19 cellular contexts compared by ENCODE assay signal in genomic region chr17:66950325-66950724, GRCh38. TPM values are rescaled to one million over a fixed set of nuclear protein-coding genes. Genes with fewer than 3 reads are reported as not detected.
A peak's percentile ranks its signal among the peaks of the same experiment; 100 is the strongest.
DNase-seq lines count a peak whose midpoint lies in the region; ATAC-seq, FAIRE-seq and TF ChIP-seq lines count a peak whose summit lies in the region.
"Had no signal": no experiment of that assay in that cellular context is flagged by ENCODE, and none has a peak within 500 bp of the region (broad histone marks: within the 10 kb centered on the region; RNA-seq: fewer than 3 reads in every experiment).

No MANE protein-coding gene starts in this region.

- peak overlapping the region; percentile 100 for H3K27ac Mint-ChIP-seq in type B pancreatic cell
- H3K27ac Mint-ChIP-seq: GM23338 had no signal

- H3K9ac ChIP-seq in mammary epithelial cell (ENCODE audit: insufficient read depth, low read length) = no peak overlapping the region
- no peak overlapping the region for H3K9ac ChIP-seq in GM12878 (ENCODE audit: control insufficient read depth, insufficient read depth, low read length)
- H3K9ac ChIP-seq: BLaER1 treated with 17β-estradiol and CSF1 and Interleukin-3, amounts not matched to agents 10 nM and 100 nM had no signal

- CTCF ChIA-PET in mammary epithelial cell (lab: Charles Lee; ENCODE audit: low non-redundant PET) = no interaction called here
- CTCF ChIA-PET in GM12878 (lab: Yijun Ruan, JAX) = no interaction called here

- intact Hi-C loops in breast epithelium (cut with DNase I; ENCODE audit: low total_unique reads) (no loop called here), mammary epithelial cell (cut with micrococcal nuclease) (no loop called here), GM12878 (cut with micrococcal nuclease; ENCODE audit: unreplicated experiment) (no loop called here), left lung (cut with DNase I) (no loop called here)

- no peak overlapping the region for H2AFZ ChIP-seq in mammary epithelial cell (ENCODE audit: low read depth, low read length)
- H2AFZ ChIP-seq in GM12878 (ENCODE audit: control insufficient read depth, low read depth, low read length) = no peak overlapping the region
- H2AFZ ChIP-seq: GM23338 had no signal

- POLR2A ChIA-PET in GM12878 (lab: Charles Lee) = no interaction called here

- SMC1A ChIA-PET in GM12878 (lab: Charles Lee; ENCODE audit: uncharacterized antibody, unreplicated experiment) = interaction anchor here (0.9 kb wide), 1 partner anchor 233 kb away, joined by 3 read pairs; no protein-coding TSS in a partner anchor

- H3K36me3 Mint-ChIP-seq in type B pancreatic cell = no peaks in the 10 kb centered on the region
- H3K36me3 Mint-ChIP-seq: T-cell had no signal

- H3K27me3 Mint-ChIP-seq in type B pancreatic cell = peaks cover 14% of the 10 kb centered on the region

- peak overlapping the region; percentile 38 for H3K4me3 Mint-ChIP-seq in type B pancreatic cell
- H3K4me3 Mint-ChIP-seq: GM23338, T-cell had no signal

- no peaks in the 10 kb centered on the region for H4K20me1 ChIP-seq in mammary epithelial cell (ENCODE audit: insufficient read depth, low read length)
- H4K20me1 ChIP-seq in GM12878 (ENCODE audit: control insufficient read depth, insufficient read depth) = no peaks in the 10 kb centered on the region

- H3K4me2 ChIP-seq in mammary epithelial cell (ENCODE audit: insufficient read depth, low read depth, low read length) (no peak overlapping the region), GM12878 (ENCODE audit: control insufficient read depth, insufficient read depth) (0 out of 2 replicates have a peak overlapping the region, but pooled peaks have one; percentile 18)
- H3K4me2 ChIP-seq: GM23338 had no signal

- H3K27me3 ChIP-seq in breast epithelium (no peaks in the 10 kb centered on the region), mammary epithelial cell (ENCODE audit: insufficient read depth, low read length) (no peaks in the 10 kb centered on the region), GM12878 (replicated peaks in 1 of 2; ENCODE audit: control insufficient read depth in 2 of 2, insufficient read depth in 2 of 2, low read length in 1 of 2) (peaks cover 0 to 1% of the 10 kb centered on the region in 2 experiments; a peak in 1 of 4 replicates), left lung (peaks cover 0 to 29% of the 10 kb centered on the region in 2 donors)

- H3K9me3 ChIP-seq in breast epithelium (no peaks in the 10 kb centered on the region), mammary epithelial cell (replicated peaks; ENCODE audit: insufficient read depth, low read length) (no peaks in the 10 kb centered on the region), GM12878 (replicated peaks; ENCODE audit: control insufficient read depth, insufficient read depth, low read length) (no peaks in the 10 kb centered on the region), left lung (no peaks in the 10 kb centered on the region)
- H3K9me3 ChIP-seq: BLaER1 treated with 17β-estradiol and CSF1 and Interleukin-3, amounts not matched to agents 10 nM and 100 nM had no signal

- TF ChIP-seq POLR2A in breast epithelium (IDR thresholded peaks at IDR 0.05) (no peak), GM12878 (IDR thresholded peaks at IDR 0.05; ENCODE audit: low read depth, low read length) (no peak)

- H3K4me1 Mint-ChIP-seq in type B pancreatic cell (ENCODE audit: unreplicated experiment) = peaks cover 37% of the 10 kb centered on the region

- H3K9me3 Mint-ChIP-seq in type B pancreatic cell = peaks cover 14% of the 10 kb centered on the region
- H3K9me3 Mint-ChIP-seq: T-cell had no signal

- no peak overlapping the region for H3K4me3 ChIP-seq in breast epithelium
- no peak overlapping the region for H3K4me3 ChIP-seq in mammary epithelial cell (replicated peaks in 1 of 3; ENCODE audit: insufficient read depth in 1 of 3, low read depth in 2 of 3, low read length in 3 of 3)
- no peak overlapping the region for H3K4me3 ChIP-seq in GM12878
- H3K4me3 ChIP-seq in left lung = no peak overlapping the region
- H3K4me3 ChIP-seq: BLaER1 treated with 17β-estradiol and CSF1 and Interleukin-3, amounts not matched to agents 10 nM and 100 nM; GM23338 had no signal

- dilution Hi-C loops in mammary epithelial cell (cut with HindIII; ENCODE audit: low sequenced_read_pairs) = no loop called here

- TF ChIP-seq CTCF in breast epithelium (IDR thresholded peaks at IDR 0.05) = no peak
- no peak for TF ChIP-seq CTCF in mammary epithelial cell (conservative IDR thresholded peaks at IDR 0.05 in 1 of 2, IDR thresholded peaks at IDR 0.05 in 1 of 2; ENCODE audit: extremely low read depth in 1 of 2, insufficient read depth in 1 of 2, low read depth in 1 of 2, low read length in 2 of 2)
- TF ChIP-seq CTCF in GM12878 (IDR thresholded peaks at IDR 0.05 in 2 of 3, conservative IDR thresholded peaks at IDR 0.05 in 1 of 3; ENCODE audit: control insufficient read depth in 2 of 3, extremely low read depth in 1 of 3, insufficient read depth in 1 of 3, low read depth in 3 of 3, low read length in 3 of 3) = no peak
- no peak for TF ChIP-seq CTCF in type B pancreatic cell (conservative IDR thresholded peaks at IDR 0.05)
- TF ChIP-seq CTCF in left lung (IDR thresholded peaks at IDR 0.05) = no peak

- 96% methylated on average over 3 of the region's 3 CpGs for WGBS in mammary epithelial cell (ENCODE audit: low coverage, missing lambda C conversion rate)
- WGBS in GM12878 (ENCODE audit: insufficient coverage, insufficient replicate concordance, low lambda C conversion rate, missing lambda C conversion rate) = 32% methylated on average over 3 of the region's 3 CpGs

- no peak for TF ChIP-seq EP300 in GM12878 (IDR thresholded peaks at IDR 0.05; ENCODE audit: borderline replicate concordance in 1 of 2, control insufficient read depth in 1 of 2, low read depth in 2 of 2, low read length in 2 of 2)

- BruUV-seq in mammary epithelial cell (replicated peaks; lab: Mats Ljungman, UMichigan) (no TSS peak), GM12878 (replicated peaks; lab: Mats Ljungman, UMichigan) (no TSS peak)

- peak; percentile 61 for FAIRE-seq in GM12878 (lab: Jason Lieb, UNC)

- H3K36me3 ChIP-seq in breast epithelium = no peaks in the 10 kb centered on the region
- no peaks in the 10 kb centered on the region for H3K36me3 ChIP-seq in mammary epithelial cell (ENCODE audit: insufficient read depth, low read length)
- no peaks in the 10 kb centered on the region for H3K36me3 ChIP-seq in GM12878 (ENCODE audit: control insufficient read depth in 2 of 2, insufficient read depth in 2 of 2, low read length in 1 of 2)
- H3K36me3 ChIP-seq in left lung = no peaks in the 10 kb centered on the region
- H3K36me3 ChIP-seq: BLaER1 treated with 17β-estradiol and CSF1 and Interleukin-3, amounts not matched to agents 10 nM and 100 nM had no signal

- in situ Hi-C loops in mammary epithelial cell (cut with MboI; ENCODE audit: low sequenced_read_pairs in 2 of 2) = no loop called here
- in situ Hi-C loops in GM12878 (cut with MboI) = no loop called here

- no peaks in the 10 kb centered on the region for H3K79me2 ChIP-seq in mammary epithelial cell (ENCODE audit: insufficient read depth, low read length)
- no peaks in the 10 kb centered on the region for H3K79me2 ChIP-seq in GM12878 (ENCODE audit: control insufficient read depth, insufficient read depth, low read length)

- H3K27ac ChIP-seq in breast epithelium (peak overlapping the region; percentile 94 to 98), mammary epithelial cell (ENCODE audit: insufficient read depth, low read depth, low read length) (no peak overlapping the region), GM12878 (ENCODE audit: control insufficient read depth, insufficient read depth) (no peak overlapping the region), left lung (no peak overlapping the region)
- H3K27ac ChIP-seq: 22Rv1; BLaER1 treated with 17β-estradiol and CSF1 and Interleukin-3, amounts not matched to agents 10 nM and 100 nM had no signal

- no peak for TF ChIP-seq RAD21 in GM12878 (IDR thresholded peaks at IDR 0.05; ENCODE audit: insufficient read depth, low read depth, low read length)

- ATAC-seq in HG03442 (IDR thresholded peaks at IDR 0.05; ENCODE audit: unreplicated experiment) = peak; percentile 49
- ATAC-seq in GM12878 = no peak; the same call in 1 of the 3 replicates
- no peak for ATAC-seq in left lung
- ATAC-seq: T-cell had no signal

- H3K4me1 ChIP-seq in breast epithelium (peaks cover 12 to 21% of the 10 kb centered on the region in 2 donors), mammary epithelial cell (ENCODE audit: insufficient read depth, low read length) (peaks cover 38% of the 10 kb centered on the region), GM12878 (ENCODE audit: control insufficient read depth, insufficient read depth, low read length) (peaks cover 15% of the 10 kb centered on the region), left lung (no peaks in the 10 kb centered on the region)

- DNase-seq in breast epithelium (ENCODE audit: low spot score in 2 of 2) (no peak), mammary epithelial cell (no peak), GM12878 (ENCODE audit: low read depth, low spot score) (no peak), type B pancreatic cell (ENCODE audit: extremely low spot score, unreplicated experiment) (no peak), 8988T (no peak), left lung (no peak), NCI-H1048 (lab: John Stamatoyannopoulos, UW) (no peak)
- DNase-seq: GF-D8, NCI-H1092, NCI-H1694, NCI-H2107, NCI-H226, NCI-H524 treated with DMSO at 0.1 percent for 48 hours, T-cell had no signal

- RAD21 ChIA-PET in GM12878 (lab: Charles Lee; ENCODE audit: unreplicated experiment) = no interaction called here

RNA-seq across cellular contexts. Expression of gene CACNG4, which starts 14.2 kb away (rescaled TPM):
- total RNA-seq in breast epithelium (1 to 10 TPM in 2 of 3 donors, not detected in 1; 2.6 to 7.3 TPM), mammary epithelial cell (under 1 TPM in 1 of 2 donors, not detected in 1; 0.17 TPM), GM12878 (2014; rRNA removed) (not detected in 2 replicates), GM12878 (2014; rRNA removed; fragmentation: Illumina TruSeq; extraction: Trizol) (not detected in 2 replicates), GM12878 (2021) (0.08 TPM in 1 of 2 replicates, not detected in the other), type B pancreatic cell (ENCODE audit: low replicate concordance) (27.5 and 32.1 TPM in 2 replicates), left lung (1 to 10 TPM; 1.5 to 6.0 TPM)
- polyA plus RNA-seq in mammary epithelial cell (0.23 TPM), GM12878 (2011; rRNA removed) (0.04 and 0.08 TPM in 2 replicates), GM12878 (2014; fragmentation: Illumina TruSeq; extraction: Trizol) (not detected in 2 replicates), GM12878 (2014; fragmentation: Nextera tagmentation; extraction: Ambion mirVana) (not detected), GM12878 (2014; rRNA removed) (not detected in 2 replicates), GM12878 (2016; fragmentation: Nextera tagmentation; extraction: Ambion mirVana) (not detected)
- 1.2 TPM for polyA minus RNA-seq in mammary epithelial cell
- total RNA-seq in GM12878 (2013; cell fraction: nucleolus; rRNA removed) = not detected in 2 replicates
- not detected for polyA plus RNA-seq in GM12878 (2011; ENCODE audit: low read depth)
- 0.17 and 0.19 TPM in 2 replicates for polyA plus RNA-seq in GM12878 (2011; cell fraction: cytosol; rRNA removed)
- polyA plus RNA-seq in GM12878 (2011; cell fraction: nucleus; rRNA removed) = 0.03 and 0.07 TPM in 2 replicates
- not detected in 2 replicates for polyA plus RNA-seq in GM12878 (2012)
- polyA minus RNA-seq in GM12878 (2011; rRNA and poly(A)+ RNA removed) = 0.10 TPM in 1 of 2 replicates, not detected in the other
- not detected in 2 replicates for polyA minus RNA-seq in GM12878 (2011; cell fraction: cytosol; rRNA and poly(A)+ RNA removed)
- polyA minus RNA-seq in GM12878 (2011; cell fraction: nucleus; rRNA and poly(A)+ RNA removed) = not detected in 2 replicates
- total RNA-seq: MCF 10A had no signal

Comparison
In these comparisons a context has a peak if more than half of its experiments do, and no peak if none do; other contexts are left out.
1. H3K27ac ChIP-seq: peak in breast epithelium (2 of 2); none in mammary epithelial cell (single experiment), GM12878 (single experiment) and left lung (0 of 2).